In the genomic region with DNA sequence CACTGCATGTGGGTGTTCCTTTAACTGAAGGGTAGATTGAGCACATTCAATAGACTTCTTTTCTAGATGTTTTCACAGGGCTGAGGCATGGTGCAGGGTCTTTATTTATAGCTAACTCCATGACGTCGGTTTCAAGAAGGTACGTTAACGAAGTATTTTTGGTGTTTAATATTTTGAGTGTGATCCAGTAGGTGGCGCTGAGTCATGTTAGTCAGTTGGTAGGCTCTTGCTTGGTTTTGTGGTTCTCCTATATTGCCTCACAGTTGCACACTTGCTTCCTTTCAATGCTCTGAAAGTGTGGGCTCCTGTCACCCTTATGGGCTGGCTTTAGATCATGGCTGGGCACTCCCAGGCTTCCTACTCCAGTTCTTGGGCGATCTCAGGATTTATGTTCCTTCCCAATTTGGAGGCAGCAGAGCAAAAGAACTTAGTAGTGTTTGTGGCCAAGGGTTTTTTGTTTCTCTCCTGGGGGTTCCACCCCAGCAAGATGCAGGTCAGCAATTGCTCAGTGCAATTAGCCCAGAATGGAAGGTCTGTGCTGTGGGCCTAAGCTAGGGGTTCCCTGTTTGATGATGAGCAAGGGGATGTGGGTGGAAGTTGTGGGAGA, we compare ENCODE assay signal across 8 cellular contexts.
DNase-seq lines count a peak whose midpoint lies in the region; ATAC-seq and TF ChIP-seq lines count a peak whose summit lies in the region.
"Had no signal": no experiment of that assay in that cellular context is flagged by ENCODE, and none has a peak within 500 bp of the region (broad histone marks: within the 10 kb centered on the region; RNA-seq: fewer than 3 reads in every experiment).

No MANE protein-coding gene starts in this region.

- in situ Hi-C loops in astrocyte of the spinal cord (cut with HindIII; ENCODE audit: low sequenced_read_pairs): no loop called here

- H3K4me1 ChIP-seq in neural progenitor cell: peaks cover 8% of the 10 kb centered on the region

- DNase-seq in NB4 (ENCODE audit: low read depth) (peak; percentile 75), astrocyte of the spinal cord (ENCODE audit: low read depth, low spot score) (peak; percentile 57), neural progenitor cell (ENCODE audit: low spot score) (peak; percentile 54), ureter (ENCODE audit: low spot score) (no peak)
- DNase-seq in activated CD4-positive, alpha-beta T cell treated with anti-CD3 and anti-CD28 coated beads, Interleukin-2, amount 50 U/mL, for 1 hour: no peak
- DNase-seq: activated T-cell treated with anti-CD3 and anti-CD28 coated beads for 4 hours had no signal

- no peaks in the 10 kb centered on the region for H3F3A ChIP-seq in neural progenitor cell (ENCODE audit: low read depth)

- no peaks in the 10 kb centered on the region for H3K36me3 Mint-ChIP-seq in neural progenitor cell

- H3K4me3 ChIP-seq in NB4 (ENCODE audit: low read depth, low read length): no peak overlapping the region
- H3K4me3 ChIP-seq in astrocyte of the spinal cord (ENCODE audit: low read depth, low read length): no peak overlapping the region
- H3K4me3 ChIP-seq in neural progenitor cell: no peak overlapping the region

- peak; percentile 74 for ATAC-seq in GM18868 (IDR thresholded peaks at IDR 0.05; ENCODE audit: unreplicated experiment)
- ATAC-seq in HG02642 (IDR thresholded peaks at IDR 0.05; ENCODE audit: poor library complexity, unreplicated experiment): no peak

- TF ChIP-seq CTCF in NB4 (IDR thresholded peaks at IDR 0.05; ENCODE audit: low read depth, low read length): peak; percentile 59
- TF ChIP-seq CTCF in astrocyte of the spinal cord (IDR thresholded peaks at IDR 0.05; ENCODE audit: low read depth, low read length): peak; percentile 34
- peak; percentile 62 for TF ChIP-seq CTCF in neural progenitor cell (IDR thresholded peaks at IDR 0.05)

- H3K79me2 ChIP-seq in neural progenitor cell (ENCODE audit: low read depth): no peaks in the 10 kb centered on the region

- H2AFZ ChIP-seq in neural progenitor cell (replicated peaks): peak overlapping the region; percentile 78

- TF ChIP-seq POLR2A in NB4 (IDR thresholded peaks at IDR 0.05; ENCODE audit: extremely low read depth, insufficient read length): no peak

- H3K36me3 ChIP-seq in neural progenitor cell: no peaks in the 10 kb centered on the region

- no peak overlapping the region for H3K4me2 ChIP-seq in neural progenitor cell

- peaks cover 6% of the 10 kb centered on the region for H3K27me3 Mint-ChIP-seq in neural progenitor cell (ENCODE audit: insufficient read depth, low read depth)

- no peaks in the 10 kb centered on the region for H3K4me1 Mint-ChIP-seq in neural progenitor cell

- H3K9me3 ChIP-seq in neural progenitor cell (ENCODE audit: low read depth): no peaks in the 10 kb centered on the region

- H3K9ac ChIP-seq in neural progenitor cell: no peak overlapping the region

- no peak overlapping the region for H3K27ac Mint-ChIP-seq in neural progenitor cell

- peaks cover 7% of the 10 kb centered on the region for H3K9me3 Mint-ChIP-seq in neural progenitor cell

- no peaks in the 10 kb centered on the region for H3K27me3 ChIP-seq in neural progenitor cell

- no peak overlapping the region for H3K27ac ChIP-seq in neural progenitor cell

- no peak overlapping the region for H3K4me3 Mint-ChIP-seq in neural progenitor cell

- no peaks in the 10 kb centered on the region for H4K20me1 ChIP-seq in neural progenitor cell (ENCODE audit: low read depth)

Comparison
In these comparisons a context has a peak if more than half of its experiments do, and no peak if none do; other contexts are left out.
1. DNase-seq: peak in NB4 (single experiment), astrocyte of the spinal cord (single experiment) and neural progenitor cell (single experiment); none in ureter (single experiment) and activated CD4-positive, alpha-beta T cell treated with anti-CD3 and anti-CD28 coated beads, Interleukin-2, amount 50 U/mL, for 1 hour (single experiment).
2. Peak in every context shown above with its lines, with median percentiles within 50 percentile points of each other: CTCF ChIP-seq.